ENCODE assay signal across 23 cellular contexts in the genomic region with DNA sequence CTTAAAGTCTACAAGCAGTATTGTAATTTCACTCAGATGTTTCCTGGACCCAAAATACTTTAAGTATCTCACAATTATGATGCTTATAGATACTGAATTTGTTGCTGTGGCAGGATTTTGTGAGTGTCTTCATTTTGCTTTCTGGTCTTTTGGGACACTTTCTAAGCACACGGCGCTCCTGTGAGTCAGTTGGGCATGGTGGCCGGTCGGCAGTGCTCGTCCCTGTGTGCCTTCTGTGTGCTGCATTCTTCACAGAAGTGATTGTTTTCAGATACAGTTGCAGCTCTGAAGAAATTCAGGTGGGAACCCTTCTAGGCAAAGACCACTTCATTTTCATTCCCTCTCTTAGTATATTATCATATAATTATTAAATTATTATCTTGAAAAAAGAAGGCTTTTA.
DNase-seq lines count a peak whose midpoint lies in the region; ATAC-seq and TF ChIP-seq lines count a peak whose summit lies in the region.
"Had no signal": no experiment of that assay in that cellular context is flagged by ENCODE, and none has a peak within 500 bp of the region (broad histone marks: within the 10 kb centered on the region; RNA-seq: fewer than 3 reads in every experiment).

No MANE protein-coding gene starts in this region.

- H3K36me3 ChIP-seq in KMS-11 (ENCODE audit: insufficient read depth), result no peaks in the 10 kb centered on the region
- H3K36me3 ChIP-seq: stomach, tibial artery had no signal

- peak overlapping the region; percentile 80 for H3K27ac ChIP-seq in KMS-11
- H3K27ac ChIP-seq: body of pancreas, stomach, tibial artery had no signal

- peak overlapping the region; percentile 51 for H3K9ac ChIP-seq in KMS-11

- H4K20me1 ChIP-seq in KMS-11 (ENCODE audit: insufficient read depth), result no peaks in the 10 kb centered on the region

- ATAC-seq in GM19035 (IDR thresholded peaks at IDR 0.05; ENCODE audit: unreplicated experiment) (peak; percentile 19), HG02798 (IDR thresholded peaks at IDR 0.05; ENCODE audit: poor library complexity, unreplicated experiment) (peak; percentile 3)
- ATAC-seq: body of pancreas, left colon, T-helper 17 cell had no signal

- no peak for TF ChIP-seq CTCF in KMS-11 (conservative IDR thresholded peaks at IDR 0.05; ENCODE audit: low read depth, low read length)

- no peaks in the 10 kb centered on the region for H3K27me3 ChIP-seq in KMS-11 (ENCODE audit: insufficient read depth, low read depth)
- H3K27me3 ChIP-seq: body of pancreas, stomach, tibial artery had no signal

- peak overlapping the region; percentile 44; the same call in 1 of the 2 replicates for H2AFZ ChIP-seq in KMS-11 (ENCODE audit: low read depth)

- no peak overlapping the region for H3K4me3 ChIP-seq in KMS-11 (IDR thresholded peaks at IDR 0.05; ENCODE audit: insufficient read depth, low read depth, low read length)
- H3K4me3 ChIP-seq: body of pancreas, stomach, tibial artery had no signal

- H3K4me2 ChIP-seq in KMS-11, result peak overlapping the region; percentile 72

- H3K4me1 ChIP-seq in KMS-11 (ENCODE audit: low read depth, poor library complexity, severe bottlenecking), result peaks cover 50% of the 10 kb centered on the region
- H3K4me1 ChIP-seq: body of pancreas, stomach, tibial artery had no signal

- H3K79me2 ChIP-seq in KMS-11 (ENCODE audit: insufficient read depth, low read depth), result no peaks in the 10 kb centered on the region

- DNase-seq in A172 (ENCODE audit: low spot score) (no peak), SKM-1 treated with dmso at 0.1 percent for 144 hours (lab: John Stamatoyannopoulos, UW; ENCODE audit: unreplicated experiment) (no peak), GM03348 (ENCODE audit: low spot score) (no peak), NCI-H69 (lab: John Stamatoyannopoulos, UW) (no peak)
- DNase-seq: activated naive CD4-positive, alpha-beta T cell; activated T-cell treated with anti-CD3 and anti-CD28 coated beads, Interleukin-2, amount 50 U/mL, for 48 hours; body of pancreas; CD4-positive, alpha-beta T cell; head of caudate nucleus; KBM-7; left colon; mesenchymal stem cell; NCI-H1436 treated with DMSO at 0.1 percent for 48 hours; NCI-H2171; NCI-H526; RPMI8226; stimulated activated CD8-positive, alpha-beta memory T cell treated with anti-CD3 and anti-CD28 coated beads, Interleukin-4, amount 100 ng/mL, for 48 hours; stomach; T-helper 17 cell; tibial artery had no signal
